9 cellular contexts compared by ENCODE assay signal in genomic region chr2:190637903-190638618, GRCh38. TPM values are rescaled to one million over a fixed set of nuclear protein-coding genes. Genes with fewer than 3 reads are reported as not detected.
DNase-seq lines count a peak whose midpoint lies in the region; ATAC-seq and TF ChIP-seq lines count a peak whose summit lies in the region.
"Had no signal": no experiment of that assay in that cellular context is flagged by ENCODE, and none has a peak within 500 bp of the region (broad histone marks: within the 10 kb centered on the region; RNA-seq: fewer than 3 reads in every experiment).

No MANE protein-coding gene starts in this region.

- H3K36me3 ChIP-seq in muscle layer of duodenum (ENCODE audit: control insufficient read depth in 1 of 2, insufficient read depth in 2 of 2, low read length in 2 of 2) (no peaks in the 10 kb centered on the region), tibial artery (no peaks in the 10 kb centered on the region)

- no peaks in the 10 kb centered on the region for H3K36me3 Mint-ChIP-seq in activated T-cell treated with anti-CD3 and anti-CD28 coated beads, Interleukin-2, amount 50 U/mL, for 4 hours (ENCODE audit: insufficient read depth)

- H3K4me3 ChIP-seq in muscle layer of duodenum (ENCODE audit: low read depth in 1 of 2, low read length in 2 of 2) (no peak overlapping the region), tibial artery (no peak overlapping the region)

- H3K9me3 Mint-ChIP-seq in activated T-cell treated with anti-CD3 and anti-CD28 coated beads, Interleukin-2, amount 50 U/mL, for 4 hours = no peaks in the 10 kb centered on the region

- no peaks in the 10 kb centered on the region for H3K27me3 ChIP-seq in muscle layer of duodenum (ENCODE audit: low read depth, low read length)
- H3K27me3 ChIP-seq in tibial artery = no peaks in the 10 kb centered on the region

- H3K27me3 Mint-ChIP-seq in activated T-cell treated with anti-CD3 and anti-CD28 coated beads, Interleukin-2, amount 50 U/mL, for 4 hours (ENCODE audit: low read depth) = no peaks in the 10 kb centered on the region

- no peak overlapping the region for H3K4me3 Mint-ChIP-seq in activated T-cell treated with anti-CD3 and anti-CD28 coated beads, Interleukin-2, amount 50 U/mL, for 4 hours

- DNase-seq in RPMI8226 (peak; percentile 13), epithelial cell of prostate (ENCODE audit: low read depth, low spot score) (no peak), tibial artery (peak in 1 of 2 donors; percentile 74), germinal center (ENCODE audit: low spot score) (no peak)
- DNase-seq in activated T-cell treated with anti-CD3 and anti-CD28 coated beads, Interleukin-2, amount 50 U/mL, for 4 hours = no peak
- DNase-seq: NCI-H1105 had no signal

- H3K4me1 ChIP-seq in muscle layer of duodenum (ENCODE audit: control insufficient read depth in 1 of 2, insufficient read depth in 2 of 2, low read length in 2 of 2) (peaks cover 13 to 37% of the 10 kb centered on the region in 2 donors), tibial artery (peaks cover 0 to 66% (median 31%) of the 10 kb centered on the region in 4 donors)

- H3K4me1 Mint-ChIP-seq in activated T-cell treated with anti-CD3 and anti-CD28 coated beads, Interleukin-2, amount 50 U/mL, for 4 hours (ENCODE audit: low read depth) = peaks cover 2% of the 10 kb centered on the region

- H3K27ac ChIP-seq in epithelial cell of prostate = peak overlapping the region; percentile 23
- peak overlapping the region; percentile 20 for H3K27ac ChIP-seq in muscle layer of duodenum (ENCODE audit: low read length)
- H3K27ac ChIP-seq in tibial artery = peak overlapping the region; percentile 67 to 68

- intact Hi-C loops in tibial artery (cut with DNase I; ENCODE audit: low total_unique reads) = no loop called here

- H3K9me3 ChIP-seq in muscle layer of duodenum (ENCODE audit: control insufficient read depth in 1 of 2, low read length in 2 of 2) (no peaks in the 10 kb centered on the region), tibial artery (no peaks in the 10 kb centered on the region)

- ATAC-seq in GM19452 (IDR thresholded peaks at IDR 0.05; ENCODE audit: unreplicated experiment) (no peak), GM21737 (IDR thresholded peaks at IDR 0.05; ENCODE audit: unreplicated experiment) (no peak)
- ATAC-seq in activated T-cell treated with anti-CD3 and anti-CD28 coated beads, Interleukin-2, amount 50 U/mL, for 4 hours = no peak

- no peak for TF ChIP-seq CTCF in tibial artery (IDR thresholded peaks at IDR 0.05)

RNA-seq across cellular contexts. Expression of gene NAB1, which starts 10.8 kb away (rescaled TPM):
- total RNA-seq in activated T-cell treated with anti-CD3 and anti-CD28 coated beads, Interleukin-2, amount 50 U/mL, for 4 hours = 10 to 100 TPM; 27.0 to 36.4 (median 33.8) TPM
